In genomic region chr15:34584996-34585395, GRCh38 we compare ENCODE assay signal across 1 cellular context.
TF ChIP-seq lines count a peak whose summit lies in the region.

No MANE protein-coding gene starts in this region.

TF ChIP-seq in HepG2, 621 proteins besides CTCF, POLR2A, EP300 and RAD21:
- TF ChIP-seq RORA (CRISPR knock-in tag; IDR thresholded peaks at IDR 0.05) (no peak), ZSCAN12 (CRISPR knock-in tag; IDR thresholded peaks at IDR 0.05) (no peak), SRSF9 (IDR thresholded peaks at IDR 0.05; ENCODE audit: borderline replicate concordance, insufficient read depth, low read depth, low read length, poor library complexity, severe bottlenecking) (no peak), FOXA3 (CRISPR knock-in tag; IDR thresholded peaks at IDR 0.05) (no peak), HNRNPUL1 (IDR thresholded peaks at IDR 0.05; ENCODE audit: low read depth, low read length) (no peak), ARNT2 (CRISPR knock-in tag; IDR thresholded peaks at IDR 0.05; ENCODE audit: low read depth) (no peak), HCFC1 (IDR thresholded peaks at IDR 0.05; ENCODE audit: low read depth, low read length) (no peak), FOXC1 (CRISPR knock-in tag; IDR thresholded peaks at IDR 0.05; ENCODE audit: borderline replicate concordance) (no peak), NPAS2 (CRISPR knock-in tag; IDR thresholded peaks at IDR 0.05; ENCODE audit: borderline replicate concordance) (no peak), ZNF44 (CRISPR knock-in tag; IDR thresholded peaks at IDR 0.05) (no peak), ZNF432 (CRISPR knock-in tag; IDR thresholded peaks at IDR 0.05; ENCODE audit: borderline replicate concordance) (no peak), ZNF225 (CRISPR knock-in tag; IDR thresholded peaks at IDR 0.05) (no peak), MBNL3 (CRISPR knock-in tag; conservative IDR thresholded peaks at IDR 0.05) (no peak), ZNF605 (CRISPR knock-in tag; IDR thresholded peaks at IDR 0.05) (no peak), MXD1 (CRISPR knock-in tag; IDR thresholded peaks at IDR 0.05) (no peak)
